Comparison of ENCODE assay signal across 9 cellular contexts in genomic region chr16:28880589-28880915, GRCh38. TPM values are rescaled to one million over a fixed set of nuclear protein-coding genes. Genes with fewer than 3 reads are reported as not detected.
DNase-seq lines count a peak whose midpoint lies in the region; ATAC-seq lines count a peak whose summit lies in the region.
"Had no signal": no experiment of that assay in that cellular context is flagged by ENCODE, and none has a peak within 500 bp of the region (broad histone marks: within the 10 kb centered on the region; RNA-seq: fewer than 3 reads in every experiment).

No MANE protein-coding gene starts in this region.

- no peak overlapping the region for H3K27ac Mint-ChIP-seq in activated T-cell treated with anti-CD3 and anti-CD28 coated beads, Interleukin-2, amount 50 U/mL, for 24 hours
- H3K27ac Mint-ChIP-seq in activated CD8-positive, alpha-beta T cell treated with anti-CD3 and anti-CD28 coated beads, Interleukin-2, amount 10 ng/mL, durations not matched to agents 7 days and 5 days, result peak overlapping the region; percentile 59
- peak overlapping the region; percentile 52 to 95 for H3K27ac Mint-ChIP-seq in stimulated activated naive CD8-positive, alpha-beta T cell treated with anti-CD3 and anti-CD28 coated beads, Interleukin-15, amount 100 ng/mL, for 72 hours

- peaks cover 14% of the 10 kb centered on the region for H3K27me3 Mint-ChIP-seq in activated T-cell treated with anti-CD3 and anti-CD28 coated beads, Interleukin-2, amount 50 U/mL, for 4 hours (ENCODE audit: low read depth)
- H3K27me3 Mint-ChIP-seq in activated T-cell treated with anti-CD3 and anti-CD28 coated beads, Interleukin-2, amount 50 U/mL, for 24 hours, result peaks cover 12% of the 10 kb centered on the region
- H3K27me3 Mint-ChIP-seq in activated CD8-positive, alpha-beta T cell treated with anti-CD3 and anti-CD28 coated beads, Interleukin-2, amount 10 ng/mL, durations not matched to agents 7 days and 5 days (ENCODE audit: low read depth), result peaks cover 6% of the 10 kb centered on the region
- H3K27me3 Mint-ChIP-seq in stimulated activated naive CD8-positive, alpha-beta T cell treated with anti-CD3 and anti-CD28 coated beads, Interleukin-15, amount 100 ng/mL, for 72 hours, result peaks cover 31% of the 10 kb centered on the region

- no peaks in the 10 kb centered on the region for H3K36me3 Mint-ChIP-seq in activated T-cell treated with anti-CD3 and anti-CD28 coated beads, Interleukin-2, amount 50 U/mL, for 4 hours (ENCODE audit: insufficient read depth)
- H3K36me3 Mint-ChIP-seq in activated T-cell treated with anti-CD3 and anti-CD28 coated beads, Interleukin-2, amount 50 U/mL, for 24 hours (ENCODE audit: low read depth), result peaks cover 5% of the 10 kb centered on the region
- peaks cover 2% of the 10 kb centered on the region for H3K36me3 Mint-ChIP-seq in activated CD8-positive, alpha-beta T cell treated with anti-CD3 and anti-CD28 coated beads, Interleukin-2, amount 10 ng/mL, durations not matched to agents 7 days and 5 days (ENCODE audit: low read depth)

- H3K9me3 Mint-ChIP-seq in activated T-cell treated with anti-CD3 and anti-CD28 coated beads, Interleukin-2, amount 50 U/mL, for 4 hours, result no peaks in the 10 kb centered on the region
- H3K9me3 Mint-ChIP-seq in activated T-cell treated with anti-CD3 and anti-CD28 coated beads, Interleukin-2, amount 50 U/mL, for 24 hours, result no peaks in the 10 kb centered on the region
- no peaks in the 10 kb centered on the region for H3K9me3 Mint-ChIP-seq in activated CD8-positive, alpha-beta T cell treated with anti-CD3 and anti-CD28 coated beads, Interleukin-2, amount 10 ng/mL, durations not matched to agents 7 days and 5 days (ENCODE audit: insufficient read depth)
- H3K9me3 Mint-ChIP-seq in stimulated activated naive CD8-positive, alpha-beta T cell treated with anti-CD3 and anti-CD28 coated beads, Interleukin-15, amount 100 ng/mL, for 72 hours, result peaks cover 0 to 7% of the 10 kb centered on the region in 2 donors

- ATAC-seq in activated T-cell treated with anti-CD3 and anti-CD28 coated beads, Interleukin-2, amount 50 U/mL, for 4 hours, result no peak
- no peak for ATAC-seq in activated CD8-positive, alpha-beta T cell treated with anti-CD3 and anti-CD28 coated beads, Interleukin-2, amount 10 ng/mL, durations not matched to agents 7 days and 5 days
- ATAC-seq in stimulated activated naive CD8-positive, alpha-beta T cell treated with anti-CD3 and anti-CD28 coated beads, Interleukin-15, amount 100 ng/mL, for 72 hours, result no peak
- no peak for ATAC-seq in GM21390 (IDR thresholded peaks at IDR 0.05; ENCODE audit: unreplicated experiment)

- CTCF ChIA-PET in activated CD8-positive, alpha-beta T cell treated with anti-CD3 and anti-CD28 coated beads, Interleukin-2, amount 10 ng/mL, durations not matched to agents 7 days and 5 days (lab: Charles Lee), result interaction anchor here (1.0 to 3.9 kb wide), 3 partner anchors 34 to 64 kb away, joined by 3 to 28 read pairs (median 6); partner anchors contain the start of gene TUFM

- POLR2A ChIA-PET in activated CD8-positive, alpha-beta T cell treated with anti-CD3 and anti-CD28 coated beads, Interleukin-2, amount 10 ng/mL, durations not matched to agents 7 days and 5 days (lab: Charles Lee), result interaction anchor here (0.6 to 3.4 kb wide), 6 partner anchors 11 to 93 kb away, joined by 3 to 26 read pairs (median 6); partner anchors contain the start of genes SH2B1, SPNS1 and TUFM

- in situ Hi-C loops in KBM-7 (cut with MboI; ENCODE audit: low pct_unique_long_range_greater_than_20kb, low sequenced_read_pairs), result no loop called here

- H3K4me3 ChIP-seq in iPS-11a (ENCODE audit: low read depth, low read length), result peak overlapping the region; percentile 21

- peak overlapping the region; percentile 70 for H3K4me3 Mint-ChIP-seq in activated T-cell treated with anti-CD3 and anti-CD28 coated beads, Interleukin-2, amount 50 U/mL, for 4 hours
- H3K4me3 Mint-ChIP-seq in activated T-cell treated with anti-CD3 and anti-CD28 coated beads, Interleukin-2, amount 50 U/mL, for 24 hours, result no peak overlapping the region
- peak overlapping the region; percentile 93 for H3K4me3 Mint-ChIP-seq in activated CD8-positive, alpha-beta T cell treated with anti-CD3 and anti-CD28 coated beads, Interleukin-2, amount 10 ng/mL, durations not matched to agents 7 days and 5 days
- peak overlapping the region; percentile 84 to 91 for H3K4me3 Mint-ChIP-seq in stimulated activated naive CD8-positive, alpha-beta T cell treated with anti-CD3 and anti-CD28 coated beads, Interleukin-15, amount 100 ng/mL, for 72 hours

- DNase-seq in activated T-cell treated with anti-CD3 and anti-CD28 coated beads, Interleukin-2, amount 50 U/mL, for 4 hours, result no peak
- DNase-seq in activated T-cell treated with anti-CD3 and anti-CD28 coated beads, Interleukin-2, amount 50 U/mL, for 24 hours, result no peak
- no peak for DNase-seq in activated CD8-positive, alpha-beta T cell treated with anti-CD3 and anti-CD28 coated beads, Interleukin-2, amount 10 ng/mL, durations not matched to agents 7 days and 5 days
- no peak for DNase-seq in stimulated activated naive CD8-positive, alpha-beta T cell treated with anti-CD3 and anti-CD28 coated beads, Interleukin-15, amount 100 ng/mL, for 72 hours
- DNase-seq in NCI-H2029 (lab: John Stamatoyannopoulos, UW), result no peak
- no peak for DNase-seq in KBM-7

- H3K4me1 Mint-ChIP-seq in activated T-cell treated with anti-CD3 and anti-CD28 coated beads, Interleukin-2, amount 50 U/mL, for 4 hours (ENCODE audit: low read depth), result peaks cover 13% of the 10 kb centered on the region
- H3K4me1 Mint-ChIP-seq in activated T-cell treated with anti-CD3 and anti-CD28 coated beads, Interleukin-2, amount 50 U/mL, for 24 hours (ENCODE audit: low read depth), result peaks cover 24% of the 10 kb centered on the region
- peaks cover 38% of the 10 kb centered on the region for H3K4me1 Mint-ChIP-seq in activated CD8-positive, alpha-beta T cell treated with anti-CD3 and anti-CD28 coated beads, Interleukin-2, amount 10 ng/mL, durations not matched to agents 7 days and 5 days (ENCODE audit: low read depth)
- H3K4me1 Mint-ChIP-seq in stimulated activated naive CD8-positive, alpha-beta T cell treated with anti-CD3 and anti-CD28 coated beads, Interleukin-15, amount 100 ng/mL, for 72 hours, result peaks cover 49% of the 10 kb centered on the region

RNA-seq across cellular contexts. Expression of gene ATP2A1, which starts 2.3 kb away (rescaled TPM):
- 1 to 10 TPM; 1.0 to 1.4 (median 1.4) TPM for total RNA-seq in activated T-cell treated with anti-CD3 and anti-CD28 coated beads, Interleukin-2, amount 50 U/mL, for 4 hours
- total RNA-seq in activated CD8-positive, alpha-beta T cell treated with anti-CD3 and anti-CD28 coated beads, Interleukin-2, amount 10 ng/mL, durations not matched to agents 7 days and 5 days, result 1 to 10 TPM; 1.8 to 2.1 TPM

RNA-seq across cellular contexts. Expression of gene SH2B1, which starts 16.9 kb away (rescaled TPM):
- total RNA-seq in activated T-cell treated with anti-CD3 and anti-CD28 coated beads, Interleukin-2, amount 50 U/mL, for 4 hours, result 10 to 100 TPM; 35.5 to 41.4 (median 41.0) TPM
- 10 to 100 TPM; 47.8 to 52.2 TPM for total RNA-seq in activated CD8-positive, alpha-beta T cell treated with anti-CD3 and anti-CD28 coated beads, Interleukin-2, amount 10 ng/mL, durations not matched to agents 7 days and 5 days

RNA-seq across cellular contexts. Expression of gene TUFM, which starts 34.4 kb away (rescaled TPM):
- 100 to 1,000 TPM; 459 to 515 (median 499) TPM for total RNA-seq in activated T-cell treated with anti-CD3 and anti-CD28 coated beads, Interleukin-2, amount 50 U/mL, for 4 hours
- 100 to 1,000 TPM; 150 to 153 TPM for total RNA-seq in activated CD8-positive, alpha-beta T cell treated with anti-CD3 and anti-CD28 coated beads, Interleukin-2, amount 10 ng/mL, durations not matched to agents 7 days and 5 days

RNA-seq across cellular contexts. Expression of gene RABEP2, which starts 44.5 kb away (rescaled TPM):
- total RNA-seq in activated T-cell treated with anti-CD3 and anti-CD28 coated beads, Interleukin-2, amount 50 U/mL, for 4 hours, result 10 to 100 TPM; 21.9 to 27.1 (median 24.2) TPM
- total RNA-seq in activated CD8-positive, alpha-beta T cell treated with anti-CD3 and anti-CD28 coated beads, Interleukin-2, amount 10 ng/mL, durations not matched to agents 7 days and 5 days, result 10 to 100 TPM; 22.5 to 23.2 TPM

RNA-seq across cellular contexts. Expression of gene CD19, which starts 51.2 kb away (rescaled TPM):
- 1 to 10 TPM; 1.1 to 8.5 (median 1.5) TPM for total RNA-seq in activated T-cell treated with anti-CD3 and anti-CD28 coated beads, Interleukin-2, amount 50 U/mL, for 4 hours
- under 1 TPM; 0.52 to 0.68 TPM for total RNA-seq in activated CD8-positive, alpha-beta T cell treated with anti-CD3 and anti-CD28 coated beads, Interleukin-2, amount 10 ng/mL, durations not matched to agents 7 days and 5 days
- total RNA-seq: SJSA1 had no signal
